8 cellular contexts compared by ENCODE assay signal in the genomic region with DNA sequence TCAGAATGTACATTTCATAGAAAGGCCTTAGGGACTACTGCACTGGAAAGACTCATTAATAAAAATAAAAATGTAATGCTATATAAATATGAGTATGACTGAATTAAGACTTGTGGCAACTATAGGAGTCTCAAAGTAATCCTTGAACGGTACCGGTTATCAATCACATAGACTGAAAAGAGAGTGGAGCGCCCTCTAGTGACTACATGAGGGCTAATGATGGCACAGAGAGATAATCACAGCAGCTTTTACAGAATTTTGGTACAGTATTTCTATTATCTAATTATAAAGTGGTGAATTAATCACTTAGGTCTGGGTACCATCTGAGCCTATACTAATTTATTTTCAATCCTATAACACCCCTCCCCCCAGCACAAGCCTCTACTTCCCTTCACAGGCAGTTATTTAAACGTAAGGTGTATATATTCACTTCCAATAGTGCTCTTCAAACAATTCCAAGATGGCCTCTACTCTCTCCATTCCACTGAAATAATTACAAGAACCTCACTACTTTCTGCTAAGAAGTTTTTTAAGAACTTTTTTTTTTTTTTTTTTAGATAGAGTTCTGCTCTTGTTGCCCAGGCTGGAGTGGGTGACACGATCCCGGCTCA. TPM values are rescaled to one million over a fixed set of nuclear protein-coding genes. Genes with fewer than 3 reads are reported as not detected.
DNase-seq lines count a peak whose midpoint lies in the region; ATAC-seq, FAIRE-seq and TF ChIP-seq lines count a peak whose summit lies in the region.

No MANE protein-coding gene starts in this region.

- TF ChIP-seq EP300 in ovary (IDR thresholded peaks at IDR 0.05): no peak

- TF ChIP-seq CTCF in fibroblast of the aortic adventitia (IDR thresholded peaks at IDR 0.05; ENCODE audit: insufficient read depth, low read length) (peak; percentile 76), ovary (IDR thresholded peaks at IDR 0.05) (peak; percentile 31 to 55 (median 52))

- no peak for TF ChIP-seq POLR2A in ovary (IDR thresholded peaks at IDR 0.05)

- intact Hi-C loops in ovary (cut with DNase I): loop anchor here in 1 of 4 donors (5.0 kb wide), 1 partner anchor 87 kb away; no protein-coding TSS in a partner anchor

- DNase-seq in AG08395 (ENCODE audit: low spot score): peak; percentile 63
- DNase-seq in GM19239 (ENCODE audit: insufficient read length, low spot score): peak; percentile 19
- DNase-seq in NCI-H748 treated with DMSO at 0.1 percent for 48 hours (lab: John Stamatoyannopoulos, UW): peak; percentile 53
- DNase-seq in activated CD8-positive, alpha-beta memory T cell treated with anti-CD3 and anti-CD28 coated beads, Interleukin-2, amount 50 U/mL, for 48 hours: peak; percentile 61
- peak; percentile 63 for DNase-seq in fibroblast of the aortic adventitia (ENCODE audit: low read depth)
- peak in 1 of 5 donors; percentile 43 for DNase-seq in ovary
- DNase-seq in GOT3 (lab: John Stamatoyannopoulos, UW): no peak

- 50 to 52% (median 52%) methylated on average over 6 of the region's 6 CpGs for WGBS in ovary, 3 donors

- H3K9me3 ChIP-seq in ovary: no peaks in the 10 kb centered on the region

- no peak overlapping the region for H3K27ac ChIP-seq in ovary

- peak; percentile 23 for FAIRE-seq in GM19239 (lab: Jason Lieb, UNC)

- H3K4me3 ChIP-seq in fibroblast of the aortic adventitia (ENCODE audit: low read depth, low read length): no peak overlapping the region
- H3K4me3 ChIP-seq in ovary: no peak overlapping the region

- no peaks in the 10 kb centered on the region for H3K36me3 ChIP-seq in ovary

- peaks cover 2% of the 10 kb centered on the region for H3K4me1 ChIP-seq in ovary (ENCODE audit: insufficient read depth)

- H3K27me3 ChIP-seq in ovary: no peaks in the 10 kb centered on the region

- ATAC-seq in HG03442 (IDR thresholded peaks at IDR 0.05; ENCODE audit: unreplicated experiment): no peak

RNA-seq across cellular contexts. Expression of gene ANKFY1, which starts 40.7 kb away (rescaled TPM):
- total RNA-seq in fibroblast of the aortic adventitia (ENCODE audit: low replicate concordance) (55.0 and 69.3 TPM in 2 replicates), ovary (10 to 100 TPM; 28.4 to 65.1 (median 47.4) TPM)
- 10 to 100 TPM; 13.7 to 34.8 TPM for polyA plus RNA-seq in ovary
